In genomic region chr17:8073627-8074485, GRCh38 we compare ENCODE assay signal across 8 cellular contexts. TPM values are rescaled to one million over a fixed set of nuclear protein-coding genes. Genes with fewer than 3 reads are reported as not detected.
DNase-seq lines count a peak whose midpoint lies in the region; ATAC-seq and TF ChIP-seq lines count a peak whose summit lies in the region.

No MANE protein-coding gene starts in this region.

- peak; percentile 76 for TF ChIP-seq CTCF in PC-9 (conservative IDR thresholded peaks at IDR 0.05)
- TF ChIP-seq CTCF in foreskin fibroblast (IDR thresholded peaks at IDR 0.05; ENCODE audit: low read depth, low read length) = peak; percentile 88
- TF ChIP-seq CTCF in neutrophil (IDR thresholded peaks at IDR 0.05) = peak; percentile 66
- peak; percentile 83 for TF ChIP-seq CTCF in thoracic aorta (IDR thresholded peaks at IDR 0.05)

- no peaks in the 10 kb centered on the region for H3K4me1 ChIP-seq in PC-9 (replicated peaks; ENCODE audit: insufficient read depth)
- H3K4me1 ChIP-seq in neutrophil (ENCODE audit: control insufficient read depth in 1 of 2, insufficient read depth in 1 of 2, low read depth in 1 of 2, low read length in 1 of 2) = peaks cover 7 to 22% of the 10 kb centered on the region in 2 experiments
- peaks cover 6 to 22% of the 10 kb centered on the region in 2 donors for H3K4me1 ChIP-seq in thoracic aorta (ENCODE audit: control insufficient read depth in 1 of 2, low read depth in 2 of 2)

- in situ Hi-C loops in Caki2 (cut with HindIII; ENCODE audit: low pct_unique_long_range_greater_than_20kb, low sequenced_read_pairs) = no loop called here

- H3K27me3 ChIP-seq in PC-9 (ENCODE audit: insufficient read depth, low read depth) = peaks cover 16% of the 10 kb centered on the region
- peaks cover 88% of the 10 kb centered on the region for H3K27me3 ChIP-seq in neutrophil
- peaks cover 10% of the 10 kb centered on the region for H3K27me3 ChIP-seq in thoracic aorta (replicated peaks; ENCODE audit: insufficient read depth)

- no peaks in the 10 kb centered on the region for H3K9me2 ChIP-seq in PC-9 (ENCODE audit: insufficient read depth)

- peak overlapping the region; percentile 57 for H3K27ac Mint-ChIP-seq in activated T-helper 1 cell treated with anti-CD3 and anti-CD28 coated beads, Interleukin-12 subunit alpha, Interleukin-12 subunit beta, Interleukin-2, Interleukin-4 antibody, amounts not matched to agents 30 ng/mL and 10 ng/mL and 1 ng/mL, durations not matched to agents 14 hours and 24 hours and 36 hours

- ATAC-seq in HG03354 (IDR thresholded peaks at IDR 0.05; ENCODE audit: poor library complexity, severe bottlenecking, unreplicated experiment) (peak; percentile 58), thoracic aorta (ENCODE audit: insufficient number of reproducible peaks, low FRiP score, low read depth) (peak; percentile 57), HG03280 (IDR thresholded peaks at IDR 0.05; ENCODE audit: unreplicated experiment) (no peak)

- no peaks in the 10 kb centered on the region for H3K36me3 Mint-ChIP-seq in activated T-helper 1 cell treated with anti-CD3 and anti-CD28 coated beads, Interleukin-12 subunit alpha, Interleukin-12 subunit beta, Interleukin-2, Interleukin-4 antibody, amounts not matched to agents 30 ng/mL and 10 ng/mL and 1 ng/mL, durations not matched to agents 14 hours and 24 hours and 36 hours (ENCODE audit: low read depth)

- peak overlapping the region; percentile 36; the same call in 1 of the 2 replicates for H3K4me2 ChIP-seq in PC-9

- BruUV-seq in PC-9 (replicated peaks; lab: Mats Ljungman, UMichigan) = no TSS peak

- no peaks in the 10 kb centered on the region for H3K79me2 ChIP-seq in PC-9 (ENCODE audit: low read depth)

- DNase-seq in Caki2 (ENCODE audit: low read depth) (peak; percentile 31), PC-9 (peak in 1 of 2 experiments; percentile 77), foreskin fibroblast (peak; percentile 34 to 74), thoracic aorta (ENCODE audit: low spot score) (no peak)
- DNase-seq in activated T-helper 1 cell treated with anti-CD3 and anti-CD28 coated beads, Interleukin-12 subunit alpha, Interleukin-12 subunit beta, Interleukin-2, Interleukin-4 antibody, amounts not matched to agents 30 ng/mL and 10 ng/mL and 1 ng/mL, durations not matched to agents 14 hours and 24 hours and 36 hours (ENCODE audit: low spot score) = peak; percentile 75

- no peaks in the 10 kb centered on the region for H3F3A ChIP-seq in PC-9 (ENCODE audit: insufficient read depth, low read depth)

- intact Hi-C loops in PC-9 (cut with micrococcal nuclease; ENCODE audit: unreplicated experiment) = loop anchor here (2.0 to 5.0 kb wide), 2 partner anchors 45 to 83 kb away; partner anchors contain the start of gene ALOXE3
- intact Hi-C loops in activated T-helper 1 cell treated with anti-CD3 and anti-CD28 coated beads, Interleukin-12 subunit alpha, Interleukin-12 subunit beta, Interleukin-2, Interleukin-4 antibody, amounts not matched to agents 30 ng/mL and 10 ng/mL and 1 ng/mL, durations not matched to agents 14 hours and 24 hours and 36 hours (cut with micrococcal nuclease) = loop anchor here (1.0 to 2.0 kb wide), 3 partner anchors 14 to 44 kb away; partner anchors contain the start of gene ALOXE3

- H3K4me3 Mint-ChIP-seq in activated T-helper 1 cell treated with anti-CD3 and anti-CD28 coated beads, Interleukin-12 subunit alpha, Interleukin-12 subunit beta, Interleukin-2, Interleukin-4 antibody, amounts not matched to agents 30 ng/mL and 10 ng/mL and 1 ng/mL, durations not matched to agents 14 hours and 24 hours and 36 hours = peak overlapping the region; percentile 72

- no peak overlapping the region for H3K27ac ChIP-seq in PC-9
- no peak overlapping the region for H3K27ac ChIP-seq in neutrophil
- no peak overlapping the region for H3K27ac ChIP-seq in thoracic aorta

- H3K27me3 Mint-ChIP-seq in activated T-helper 1 cell treated with anti-CD3 and anti-CD28 coated beads, Interleukin-12 subunit alpha, Interleukin-12 subunit beta, Interleukin-2, Interleukin-4 antibody, amounts not matched to agents 30 ng/mL and 10 ng/mL and 1 ng/mL, durations not matched to agents 14 hours and 24 hours and 36 hours (ENCODE audit: insufficient read depth) = peaks cover 43% of the 10 kb centered on the region

- H3K9me3 ChIP-seq in PC-9 (ENCODE audit: insufficient read depth, low read depth) (no peaks in the 10 kb centered on the region), neutrophil (no peaks in the 10 kb centered on the region), thoracic aorta (no peaks in the 10 kb centered on the region)

- no peaks in the 10 kb centered on the region for H4K20me1 ChIP-seq in PC-9 (ENCODE audit: insufficient read depth)

- POLR2A ChIA-PET in PC-9 (lab: Charles Lee; ENCODE audit: unreplicated experiment) = interaction anchor here (0.6 to 1.1 kb wide), 3 partner anchors 39 to 310 kb away, joined by 3 to 6 read pairs (median 5); no protein-coding TSS in a partner anchor

- CTCF ChIA-PET in PC-9 (lab: Charles Lee) = interaction anchor here (0.5 to 1.8 kb wide), 12 partner anchors 9 to 1443 kb away, joined by 3 to 10 read pairs (median 4); partner anchors contain the start of genes ALOX12B and SLC25A35

- peaks cover 22% of the 10 kb centered on the region for H3K4me1 Mint-ChIP-seq in activated T-helper 1 cell treated with anti-CD3 and anti-CD28 coated beads, Interleukin-12 subunit alpha, Interleukin-12 subunit beta, Interleukin-2, Interleukin-4 antibody, amounts not matched to agents 30 ng/mL and 10 ng/mL and 1 ng/mL, durations not matched to agents 14 hours and 24 hours and 36 hours (ENCODE audit: low read depth)

- no peak overlapping the region for H2AFZ ChIP-seq in PC-9

- H3K9me3 Mint-ChIP-seq in activated T-helper 1 cell treated with anti-CD3 and anti-CD28 coated beads, Interleukin-12 subunit alpha, Interleukin-12 subunit beta, Interleukin-2, Interleukin-4 antibody, amounts not matched to agents 30 ng/mL and 10 ng/mL and 1 ng/mL, durations not matched to agents 14 hours and 24 hours and 36 hours = no peaks in the 10 kb centered on the region

- H3K4me3 ChIP-seq in PC-9 = no peak overlapping the region
- no peak overlapping the region for H3K4me3 ChIP-seq in foreskin fibroblast (ENCODE audit: low read depth in 1 of 2, low read length in 2 of 2)
- no peak overlapping the region for H3K4me3 ChIP-seq in neutrophil (ENCODE audit: low read depth in 1 of 2, low read length in 1 of 2)
- H3K4me3 ChIP-seq in thoracic aorta = peak overlapping the region; percentile 33

- no peaks in the 10 kb centered on the region for H3K36me3 ChIP-seq in PC-9 (ENCODE audit: low read depth)
- H3K36me3 ChIP-seq in neutrophil = no peaks in the 10 kb centered on the region
- no peaks in the 10 kb centered on the region for H3K36me3 ChIP-seq in thoracic aorta

RNA-seq across cellular contexts. Expression of gene ALOX12B, which starts 13.7 kb away (rescaled TPM):
- 0.74 TPM in 1 of 2 replicates, not detected in the other for total RNA-seq in Caki2 (2014; rRNA removed; shearing (Covaris generic); ENCODE audit: low replicate concordance)
- total RNA-seq in PC-9 (2021) (not detected in 2 replicates), thoracic aorta (not detected)
- total RNA-seq in activated T-helper 1 cell treated with anti-CD3 and anti-CD28 coated beads, Interleukin-12 subunit alpha, Interleukin-12 subunit beta, Interleukin-2, Interleukin-4 antibody, amounts not matched to agents 30 ng/mL and 10 ng/mL and 1 ng/mL, durations not matched to agents 14 hours and 24 hours and 36 hours = 0.51 and 0.78 TPM in 2 replicates

RNA-seq across cellular contexts. Expression of gene ALOX15B, which starts 35.0 kb away (rescaled TPM):
- not detected in 2 replicates for total RNA-seq in Caki2 (2014; rRNA removed; shearing (Covaris generic); ENCODE audit: low replicate concordance)
- total RNA-seq in PC-9 (2021) = not detected in 2 replicates
- total RNA-seq in activated T-helper 1 cell treated with anti-CD3 and anti-CD28 coated beads, Interleukin-12 subunit alpha, Interleukin-12 subunit beta, Interleukin-2, Interleukin-4 antibody, amounts not matched to agents 30 ng/mL and 10 ng/mL and 1 ng/mL, durations not matched to agents 14 hours and 24 hours and 36 hours = not detected in 2 replicates
- 1 to 10 TPM in 1 of 2 donors, under 1 TPM in 1; 0.85 to 8.3 TPM for total RNA-seq in thoracic aorta

RNA-seq across cellular contexts. Expression of gene ALOXE3, which starts 44.5 kb away (rescaled TPM):
- total RNA-seq in Caki2 (2014; rRNA removed; shearing (Covaris generic); ENCODE audit: low replicate concordance) = not detected in 2 replicates
- total RNA-seq in PC-9 (2021) = 0.70 and 1.4 TPM in 2 replicates
- total RNA-seq in activated T-helper 1 cell treated with anti-CD3 and anti-CD28 coated beads, Interleukin-12 subunit alpha, Interleukin-12 subunit beta, Interleukin-2, Interleukin-4 antibody, amounts not matched to agents 30 ng/mL and 10 ng/mL and 1 ng/mL, durations not matched to agents 14 hours and 24 hours and 36 hours = 0.10 TPM in 1 of 2 replicates, not detected in the other
- not detected for total RNA-seq in thoracic aorta

RNA-seq across cellular contexts. Expression of gene HES7, which starts 50.0 kb away (rescaled TPM):
- total RNA-seq in Caki2 (2014; rRNA removed; shearing (Covaris generic); ENCODE audit: low replicate concordance) = 5.3 TPM in 1 of 2 replicates, not detected in the other
- total RNA-seq in PC-9 (2021) (2.6 and 9.0 TPM in 2 replicates), thoracic aorta (not detected)
- 0.88 and 1.8 TPM in 2 replicates for total RNA-seq in activated T-helper 1 cell treated with anti-CD3 and anti-CD28 coated beads, Interleukin-12 subunit alpha, Interleukin-12 subunit beta, Interleukin-2, Interleukin-4 antibody, amounts not matched to agents 30 ng/mL and 10 ng/mL and 1 ng/mL, durations not matched to agents 14 hours and 24 hours and 36 hours
